In the genomic region with DNA sequence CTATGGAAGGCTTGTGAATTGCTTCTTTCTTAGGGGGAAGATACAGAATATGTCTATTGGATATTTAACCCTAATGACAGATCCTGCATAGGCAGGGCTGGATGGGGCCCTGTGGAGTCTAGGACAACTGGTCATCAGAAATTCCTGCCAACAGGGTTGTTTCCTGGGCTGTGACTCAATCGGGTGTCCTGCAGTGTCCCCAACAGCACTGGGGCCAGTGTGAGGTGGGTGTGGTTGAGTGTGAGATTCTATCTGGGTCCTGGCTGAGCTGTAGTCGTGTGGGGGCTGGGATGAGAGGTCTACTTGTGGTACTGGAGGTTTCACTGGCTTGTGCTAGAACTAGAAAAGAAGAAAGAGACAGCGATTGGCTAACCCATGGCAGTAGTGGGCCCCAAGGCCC, we compare ENCODE assay signal across 1 cellular context.
A peak's percentile ranks its signal among the peaks of the same experiment; 100 is the strongest.
TF ChIP-seq lines count a peak whose summit lies in the region.

No MANE protein-coding gene starts in this region.

TF ChIP-seq in K562, 482 proteins besides CTCF, POLR2A, EP300 and RAD21 (continued from another document and continues in another):
- TF ChIP-seq, protein P1, sequence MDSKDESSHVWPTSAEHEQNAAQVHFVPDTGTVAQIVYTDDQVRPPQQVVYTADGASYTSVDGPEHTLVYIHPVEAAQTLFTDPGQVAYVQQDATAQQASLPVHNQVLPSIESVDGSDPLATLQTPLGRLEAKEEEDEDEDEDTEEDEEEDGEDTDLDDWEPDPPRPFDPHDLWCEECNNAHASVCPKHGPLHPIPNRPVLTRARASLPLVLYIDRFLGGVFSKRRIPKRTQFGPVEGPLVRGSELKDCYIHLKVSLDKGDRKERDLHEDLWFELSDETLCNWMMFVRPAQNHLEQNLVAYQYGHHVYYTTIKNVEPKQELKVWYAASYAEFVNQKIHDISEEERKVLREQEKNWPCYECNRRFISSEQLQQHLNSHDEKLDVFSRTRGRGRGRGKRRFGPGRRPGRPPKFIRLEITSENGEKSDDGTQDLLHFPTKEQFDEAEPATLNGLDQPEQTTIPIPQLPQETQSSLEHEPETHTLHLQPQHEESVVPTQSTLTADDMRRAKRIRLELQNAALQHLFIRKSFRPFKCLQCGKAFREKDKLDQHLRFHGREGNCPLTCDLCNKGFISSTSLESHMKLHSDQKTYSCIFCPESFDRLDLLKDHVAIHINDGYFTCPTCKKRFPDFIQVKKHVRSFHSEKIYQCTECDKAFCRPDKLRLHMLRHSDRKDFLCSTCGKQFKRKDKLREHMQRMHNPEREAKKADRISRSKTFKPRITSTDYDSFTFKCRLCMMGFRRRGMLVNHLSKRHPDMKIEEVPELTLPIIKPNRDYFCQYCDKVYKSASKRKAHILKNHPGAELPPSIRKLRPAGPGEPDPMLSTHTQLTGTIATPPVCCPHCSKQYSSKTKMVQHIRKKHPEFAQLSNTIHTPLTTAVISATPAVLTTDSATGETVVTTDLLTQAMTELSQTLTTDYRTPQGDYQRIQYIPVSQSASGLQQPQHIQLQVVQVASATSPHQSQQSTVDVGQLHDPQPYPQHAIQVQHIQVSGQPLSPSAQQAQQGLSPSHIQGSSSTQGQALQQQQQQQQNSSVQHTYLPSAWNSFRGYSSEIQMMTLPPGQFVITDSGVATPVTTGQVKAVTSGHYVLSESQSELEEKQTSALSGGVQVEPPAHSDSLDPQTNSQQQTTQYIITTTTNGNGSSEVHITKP (IDR thresholded peaks at IDR 0.05; ENCODE audit: partially characterized antibody), result no peak
- TF ChIP-seq SIX5 (IDR thresholded peaks at IDR 0.05; ENCODE audit: borderline replicate concordance in 1 of 2, insufficient read depth in 1 of 2, low read depth in 1 of 2, low read length in 2 of 2) (no peak), EGR1 (conservative IDR thresholded peaks at IDR 0.05) (peak; percentile 38), ZNF785 (CRISPR knock-in tag; IDR thresholded peaks at IDR 0.05) (no peak), ATF7 (IDR thresholded peaks at IDR 0.05) (peak; percentile 50; the same call in 1 of the 2 replicates), HDAC3 (IDR thresholded peaks at IDR 0.05; ENCODE audit: borderline replicate concordance, partially characterized antibody) (peak; percentile 33), GATAD2B (IDR thresholded peaks at IDR 0.05; ENCODE audit: borderline replicate concordance) (no peak), NCOA2 (IDR thresholded peaks at IDR 0.05; ENCODE audit: partially characterized antibody in 2 of 2) (no peak), GTF2F1 (IDR thresholded peaks at IDR 0.05; ENCODE audit: low read depth, low read length) (no peak), EWSR1 (IDR thresholded peaks at IDR 0.05; ENCODE audit: borderline replicate concordance, low read depth, partially characterized antibody) (no peak), NR4A1 (CRISPR knock-in tag; IDR thresholded peaks at IDR 0.05) (no peak), NR4A1 (tag; IDR thresholded peaks at IDR 0.05) (no peak), CREM (IDR thresholded peaks at IDR 0.05; ENCODE audit: low read depth) (peak; percentile 71; the same call in 1 of the 2 replicates), HNRNPUL1 (IDR thresholded peaks at IDR 0.05; ENCODE audit: low read length) (no peak), NFATC3 (IDR thresholded peaks at IDR 0.05) (no peak), MTA1 (IDR thresholded peaks at IDR 0.05; ENCODE audit: borderline replicate concordance) (peak; percentile 80; the same call in 1 of the 2 replicates), SOX6 (IDR thresholded peaks at IDR 0.05) (peak; percentile 59; the same call in 1 of the 2 replicates), SMARCA4 (IDR thresholded peaks at IDR 0.05) (peak; percentile 82), ESRRB (CRISPR knock-in tag; IDR thresholded peaks at IDR 0.05; ENCODE audit: borderline replicate concordance) (no peak), OTX1 (CRISPR knock-in tag; IDR thresholded peaks at IDR 0.05) (no peak), KLF13 (tag; IDR thresholded peaks at IDR 0.05; ENCODE audit: borderline replicate concordance, low read depth) (peak; percentile 79; the same call in 1 of the 2 replicates), NR2C2 (CRISPR knock-in tag; IDR thresholded peaks at IDR 0.05) (no peak), NR2C2 (tag; IDR thresholded peaks at IDR 0.05) (no peak), POLR2G (IDR thresholded peaks at IDR 0.05; ENCODE audit: low read depth, low read length) (no peak), CBFA2T3 (IDR thresholded peaks at IDR 0.05) (peak; percentile 44; the same call in 1 of the 2 replicates), CHD4 (IDR thresholded peaks at IDR 0.05; ENCODE audit: insufficient read depth, insufficient replicate concordance, low read depth, low read length, poor library complexity, severe bottlenecking) (no peak), KLF10 (CRISPR knock-in tag; IDR thresholded peaks at IDR 0.05) (no peak), ZC3H11A (IDR thresholded peaks at IDR 0.05; ENCODE audit: low read depth, low read length) (no peak), NCOR1 (IDR thresholded peaks at IDR 0.05) (peak; percentile 71), ARID1B (IDR thresholded peaks at IDR 0.05) (peak; percentile 73), RBM17 (IDR thresholded peaks at IDR 0.05; ENCODE audit: borderline replicate concordance, low read depth, low read length) (no peak), MXI1 (IDR thresholded peaks at IDR 0.05; ENCODE audit: low read depth, low read length) (no peak), SNIP1 (IDR thresholded peaks at IDR 0.05; ENCODE audit: low read depth) (no peak), NEUROD1 (IDR thresholded peaks at IDR 0.05; ENCODE audit: borderline replicate concordance, low read depth, low read length, partially characterized antibody) (peak; percentile 48), KDM5B (IDR thresholded peaks at IDR 0.05; ENCODE audit: insufficient replicate concordance, low read depth, low read length) (no peak)
- TF ChIP-seq, protein P2, sequence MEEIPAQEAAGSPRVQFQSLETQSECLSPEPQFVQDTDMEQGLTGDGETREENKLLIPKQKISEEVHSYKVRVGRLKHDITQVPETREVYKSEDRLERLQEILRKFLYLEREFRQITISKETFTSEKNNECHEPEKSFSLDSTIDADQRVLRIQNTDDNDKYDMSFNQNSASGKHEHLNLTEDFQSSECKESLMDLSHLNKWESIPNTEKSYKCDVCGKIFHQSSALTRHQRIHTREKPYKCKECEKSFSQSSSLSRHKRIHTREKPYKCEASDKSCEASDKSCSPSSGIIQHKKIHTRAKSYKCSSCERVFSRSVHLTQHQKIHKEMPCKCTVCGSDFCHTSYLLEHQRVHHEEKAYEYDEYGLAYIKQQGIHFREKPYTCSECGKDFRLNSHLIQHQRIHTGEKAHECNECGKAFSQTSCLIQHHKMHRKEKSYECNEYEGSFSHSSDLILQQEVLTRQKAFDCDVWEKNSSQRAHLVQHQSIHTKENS (CRISPR knock-in tag; IDR thresholded peaks at IDR 0.05), result no peak
- TF ChIP-seq, protein P3, sequence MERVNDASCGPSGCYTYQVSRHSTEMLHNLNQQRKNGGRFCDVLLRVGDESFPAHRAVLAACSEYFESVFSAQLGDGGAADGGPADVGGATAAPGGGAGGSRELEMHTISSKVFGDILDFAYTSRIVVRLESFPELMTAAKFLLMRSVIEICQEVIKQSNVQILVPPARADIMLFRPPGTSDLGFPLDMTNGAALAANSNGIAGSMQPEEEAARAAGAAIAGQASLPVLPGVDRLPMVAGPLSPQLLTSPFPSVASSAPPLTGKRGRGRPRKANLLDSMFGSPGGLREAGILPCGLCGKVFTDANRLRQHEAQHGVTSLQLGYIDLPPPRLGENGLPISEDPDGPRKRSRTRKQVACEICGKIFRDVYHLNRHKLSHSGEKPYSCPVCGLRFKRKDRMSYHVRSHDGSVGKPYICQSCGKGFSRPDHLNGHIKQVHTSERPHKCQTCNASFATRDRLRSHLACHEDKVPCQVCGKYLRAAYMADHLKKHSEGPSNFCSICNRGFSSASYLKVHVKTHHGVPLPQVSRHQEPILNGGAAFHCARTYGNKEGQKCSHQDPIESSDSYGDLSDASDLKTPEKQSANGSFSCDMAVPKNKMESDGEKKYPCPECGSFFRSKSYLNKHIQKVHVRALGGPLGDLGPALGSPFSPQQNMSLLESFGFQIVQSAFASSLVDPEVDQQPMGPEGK (CRISPR knock-in tag; IDR thresholded peaks at IDR 0.05; ENCODE audit: borderline replicate concordance), result no peak
- TF ChIP-seq, protein P4, sequence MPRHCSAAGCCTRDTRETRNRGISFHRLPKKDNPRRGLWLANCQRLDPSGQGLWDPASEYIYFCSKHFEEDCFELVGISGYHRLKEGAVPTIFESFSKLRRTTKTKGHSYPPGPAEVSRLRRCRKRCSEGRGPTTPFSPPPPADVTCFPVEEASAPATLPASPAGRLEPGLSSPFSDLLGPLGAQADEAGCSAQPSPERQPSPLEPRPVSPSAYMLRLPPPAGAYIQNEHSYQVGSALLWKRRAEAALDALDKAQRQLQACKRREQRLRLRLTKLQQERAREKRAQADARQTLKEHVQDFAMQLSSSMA (CRISPR knock-in tag; IDR thresholded peaks at IDR 0.05), result no peak
- TF ChIP-seq, protein P5, sequence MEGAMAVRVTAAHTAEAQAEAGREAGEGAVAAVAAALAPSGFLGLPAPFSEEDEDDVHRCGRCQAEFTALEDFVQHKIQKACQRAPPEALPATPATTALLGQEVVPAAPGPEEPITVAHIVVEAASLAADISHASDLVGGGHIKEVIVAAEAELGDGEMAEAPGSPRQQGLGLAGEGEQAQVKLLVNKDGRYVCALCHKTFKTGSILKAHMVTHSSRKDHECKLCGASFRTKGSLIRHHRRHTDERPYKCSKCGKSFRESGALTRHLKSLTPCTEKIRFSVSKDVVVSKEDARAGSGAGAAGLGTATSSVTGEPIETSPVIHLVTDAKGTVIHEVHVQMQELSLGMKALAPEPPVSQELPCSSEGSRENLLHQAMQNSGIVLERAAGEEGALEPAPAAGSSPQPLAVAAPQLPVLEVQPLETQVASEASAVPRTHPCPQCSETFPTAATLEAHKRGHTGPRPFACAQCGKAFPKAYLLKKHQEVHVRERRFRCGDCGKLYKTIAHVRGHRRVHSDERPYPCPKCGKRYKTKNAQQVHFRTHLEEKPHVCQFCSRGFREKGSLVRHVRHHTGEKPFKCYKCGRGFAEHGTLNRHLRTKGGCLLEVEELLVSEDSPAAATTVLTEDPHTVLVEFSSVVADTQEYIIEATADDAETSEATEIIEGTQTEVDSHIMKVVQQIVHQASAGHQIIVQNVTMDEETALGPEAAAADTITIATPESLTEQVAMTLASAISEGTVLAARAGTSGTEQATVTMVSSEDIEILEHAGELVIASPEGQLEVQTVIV (CRISPR knock-in tag; IDR thresholded peaks at IDR 0.05; ENCODE audit: borderline replicate concordance), result no peak
- TF ChIP-seq, protein P6, sequence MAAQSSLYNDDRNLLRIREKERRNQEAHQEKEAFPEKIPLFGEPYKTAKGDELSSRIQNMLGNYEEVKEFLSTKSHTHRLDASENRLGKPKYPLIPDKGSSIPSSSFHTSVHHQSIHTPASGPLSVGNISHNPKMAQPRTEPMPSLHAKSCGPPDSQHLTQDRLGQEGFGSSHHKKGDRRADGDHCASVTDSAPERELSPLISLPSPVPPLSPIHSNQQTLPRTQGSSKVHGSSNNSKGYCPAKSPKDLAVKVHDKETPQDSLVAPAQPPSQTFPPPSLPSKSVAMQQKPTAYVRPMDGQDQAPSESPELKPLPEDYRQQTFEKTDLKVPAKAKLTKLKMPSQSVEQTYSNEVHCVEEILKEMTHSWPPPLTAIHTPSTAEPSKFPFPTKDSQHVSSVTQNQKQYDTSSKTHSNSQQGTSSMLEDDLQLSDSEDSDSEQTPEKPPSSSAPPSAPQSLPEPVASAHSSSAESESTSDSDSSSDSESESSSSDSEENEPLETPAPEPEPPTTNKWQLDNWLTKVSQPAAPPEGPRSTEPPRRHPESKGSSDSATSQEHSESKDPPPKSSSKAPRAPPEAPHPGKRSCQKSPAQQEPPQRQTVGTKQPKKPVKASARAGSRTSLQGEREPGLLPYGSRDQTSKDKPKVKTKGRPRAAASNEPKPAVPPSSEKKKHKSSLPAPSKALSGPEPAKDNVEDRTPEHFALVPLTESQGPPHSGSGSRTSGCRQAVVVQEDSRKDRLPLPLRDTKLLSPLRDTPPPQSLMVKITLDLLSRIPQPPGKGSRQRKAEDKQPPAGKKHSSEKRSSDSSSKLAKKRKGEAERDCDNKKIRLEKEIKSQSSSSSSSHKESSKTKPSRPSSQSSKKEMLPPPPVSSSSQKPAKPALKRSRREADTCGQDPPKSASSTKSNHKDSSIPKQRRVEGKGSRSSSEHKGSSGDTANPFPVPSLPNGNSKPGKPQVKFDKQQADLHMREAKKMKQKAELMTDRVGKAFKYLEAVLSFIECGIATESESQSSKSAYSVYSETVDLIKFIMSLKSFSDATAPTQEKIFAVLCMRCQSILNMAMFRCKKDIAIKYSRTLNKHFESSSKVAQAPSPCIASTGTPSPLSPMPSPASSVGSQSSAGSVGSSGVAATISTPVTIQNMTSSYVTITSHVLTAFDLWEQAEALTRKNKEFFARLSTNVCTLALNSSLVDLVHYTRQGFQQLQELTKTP (IDR thresholded peaks at IDR 0.05; ENCODE audit: low read depth in 1 of 2, partially characterized antibody in 2 of 2), result peak; percentile 28 to 83
- TF ChIP-seq, protein P7, sequence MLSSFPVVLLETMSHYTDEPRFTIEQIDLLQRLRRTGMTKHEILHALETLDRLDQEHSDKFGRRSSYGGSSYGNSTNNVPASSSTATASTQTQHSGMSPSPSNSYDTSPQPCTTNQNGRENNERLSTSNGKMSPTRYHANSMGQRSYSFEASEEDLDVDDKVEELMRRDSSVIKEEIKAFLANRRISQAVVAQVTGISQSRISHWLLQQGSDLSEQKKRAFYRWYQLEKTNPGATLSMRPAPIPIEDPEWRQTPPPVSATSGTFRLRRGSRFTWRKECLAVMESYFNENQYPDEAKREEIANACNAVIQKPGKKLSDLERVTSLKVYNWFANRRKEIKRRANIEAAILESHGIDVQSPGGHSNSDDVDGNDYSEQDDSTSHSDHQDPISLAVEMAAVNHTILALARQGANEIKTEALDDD (IDR thresholded peaks at IDR 0.05), result peak; percentile 83
- TF ChIP-seq, protein P8, sequence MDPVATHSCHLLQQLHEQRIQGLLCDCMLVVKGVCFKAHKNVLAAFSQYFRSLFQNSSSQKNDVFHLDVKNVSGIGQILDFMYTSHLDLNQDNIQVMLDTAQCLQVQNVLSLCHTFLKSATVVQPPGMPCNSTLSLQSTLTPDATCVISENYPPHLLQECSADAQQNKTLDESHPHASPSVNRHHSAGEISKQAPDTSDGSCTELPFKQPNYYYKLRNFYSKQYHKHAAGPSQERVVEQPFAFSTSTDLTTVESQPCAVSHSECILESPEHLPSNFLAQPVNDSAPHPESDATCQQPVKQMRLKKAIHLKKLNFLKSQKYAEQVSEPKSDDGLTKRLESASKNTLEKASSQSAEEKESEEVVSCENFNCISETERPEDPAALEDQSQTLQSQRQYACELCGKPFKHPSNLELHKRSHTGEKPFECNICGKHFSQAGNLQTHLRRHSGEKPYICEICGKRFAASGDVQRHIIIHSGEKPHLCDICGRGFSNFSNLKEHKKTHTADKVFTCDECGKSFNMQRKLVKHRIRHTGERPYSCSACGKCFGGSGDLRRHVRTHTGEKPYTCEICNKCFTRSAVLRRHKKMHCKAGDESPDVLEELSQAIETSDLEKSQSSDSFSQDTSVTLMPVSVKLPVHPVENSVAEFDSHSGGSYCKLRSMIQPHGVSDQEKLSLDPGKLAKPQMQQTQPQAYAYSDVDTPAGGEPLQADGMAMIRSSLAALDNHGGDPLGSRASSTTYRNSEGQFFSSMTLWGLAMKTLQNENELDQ (CRISPR knock-in tag; IDR thresholded peaks at IDR 0.05; ENCODE audit: borderline replicate concordance), result no peak
- TF ChIP-seq, protein P9, sequence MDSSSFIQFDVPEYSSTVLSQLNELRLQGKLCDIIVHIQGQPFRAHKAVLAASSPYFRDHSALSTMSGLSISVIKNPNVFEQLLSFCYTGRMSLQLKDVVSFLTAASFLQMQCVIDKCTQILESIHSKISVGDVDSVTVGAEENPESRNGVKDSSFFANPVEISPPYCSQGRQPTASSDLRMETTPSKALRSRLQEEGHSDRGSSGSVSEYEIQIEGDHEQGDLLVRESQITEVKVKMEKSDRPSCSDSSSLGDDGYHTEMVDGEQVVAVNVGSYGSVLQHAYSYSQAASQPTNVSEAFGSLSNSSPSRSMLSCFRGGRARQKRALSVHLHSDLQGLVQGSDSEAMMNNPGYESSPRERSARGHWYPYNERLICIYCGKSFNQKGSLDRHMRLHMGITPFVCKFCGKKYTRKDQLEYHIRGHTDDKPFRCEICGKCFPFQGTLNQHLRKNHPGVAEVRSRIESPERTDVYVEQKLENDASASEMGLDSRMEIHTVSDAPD (CRISPR knock-in tag; IDR thresholded peaks at IDR 0.05), result no peak
